8 cellular contexts compared by ENCODE assay signal in the genomic region with DNA sequence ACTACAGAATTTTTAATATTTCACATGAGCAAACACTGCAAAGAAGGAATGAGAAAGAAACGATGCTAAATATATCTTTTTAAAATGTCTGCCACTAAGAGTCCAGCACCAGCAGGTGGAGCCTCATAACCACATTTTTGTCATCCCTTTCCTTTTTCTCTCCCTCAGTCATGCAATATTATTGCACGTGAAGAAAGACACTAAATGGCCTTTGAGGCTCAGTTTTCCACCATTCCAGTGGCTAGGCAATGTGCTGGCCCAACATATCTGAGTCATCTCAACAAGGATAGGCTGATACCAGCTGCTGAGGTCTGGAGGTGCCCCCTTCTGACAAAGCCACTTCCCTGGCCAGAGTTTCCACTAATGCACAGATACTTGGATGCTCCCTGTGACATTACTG. TPM values are rescaled to one million over a fixed set of nuclear protein-coding genes. Genes with fewer than 3 reads are reported as not detected.
DNase-seq lines count a peak whose midpoint lies in the region; ATAC-seq and TF ChIP-seq lines count a peak whose summit lies in the region.

No MANE protein-coding gene starts in this region.

- no peaks in the 10 kb centered on the region for H3K27me3 ChIP-seq in PC-9 (ENCODE audit: insufficient read depth, low read depth)
- no peaks in the 10 kb centered on the region for H3K27me3 ChIP-seq in right atrium auricular region

- no TSS peak for BruUV-seq in PC-9 (replicated peaks; lab: Mats Ljungman, UMichigan)

- ATAC-seq in GM19438 (IDR thresholded peaks at IDR 0.05; ENCODE audit: low read depth, unreplicated experiment) (peak; percentile 22), GM19455 (IDR thresholded peaks at IDR 0.05; ENCODE audit: unreplicated experiment) (no peak)

- no peaks in the 10 kb centered on the region for H4K20me1 ChIP-seq in PC-9 (ENCODE audit: insufficient read depth)

- peaks cover 35% of the 10 kb centered on the region for H3K79me2 ChIP-seq in PC-9 (ENCODE audit: low read depth)

- CTCF ChIA-PET in PC-9 (lab: Charles Lee): interaction anchor here (0.6 to 1.6 kb wide), 3 partner anchors 125 to 1422 kb away, joined by 4 to 8 read pairs (median 5); no protein-coding TSS in a partner anchor

- POLR2A ChIA-PET in PC-9 (lab: Charles Lee; ENCODE audit: unreplicated experiment): interaction anchor here (0.6 kb wide), 1 partner anchor 713 kb away, joined by 3 read pairs; no protein-coding TSS in a partner anchor

- H3K4me2 ChIP-seq in PC-9: peak overlapping the region; percentile 93

- no peaks in the 10 kb centered on the region for H3K9me2 ChIP-seq in PC-9 (ENCODE audit: insufficient read depth)

- DNase-seq in DMS114 treated with DMSO at 0.1 percent for 48 hours (lab: John Stamatoyannopoulos, UW; ENCODE audit: unreplicated experiment) (peak; percentile 4), HT-29 (ENCODE audit: low spot score) (peak; percentile 56), PC-9 (peak; percentile 20 to 60), right atrium auricular region (ENCODE audit: low spot score) (no peak), smooth muscle cell of the brain vasculature (ENCODE audit: low read depth, low spot score) (peak; percentile 17)
- peak; percentile 28 for DNase-seq in activated naive CD4-positive, alpha-beta T cell treated with anti-CD3 and anti-CD28 coated beads, Interleukin-2, amount 50 U/mL, for 16 hours

- H3K9me3 ChIP-seq in PC-9 (ENCODE audit: insufficient read depth, low read depth) (no peaks in the 10 kb centered on the region), right atrium auricular region (no peaks in the 10 kb centered on the region)

- peaks cover 47% of the 10 kb centered on the region for H3K4me1 ChIP-seq in PC-9 (replicated peaks; ENCODE audit: insufficient read depth)
- H3K4me1 ChIP-seq in right atrium auricular region: peaks cover 0 to 26% of the 10 kb centered on the region in 2 donors

- 0 out of 2 replicates have a peak, but pooled peaks cover 5% of the 10 kb centered on the region for H3K36me3 ChIP-seq in PC-9 (ENCODE audit: low read depth)
- no peaks in the 10 kb centered on the region for H3K36me3 ChIP-seq in right atrium auricular region

- peak; percentile 85 for TF ChIP-seq CTCF in PC-9 (conservative IDR thresholded peaks at IDR 0.05)
- TF ChIP-seq CTCF in right atrium auricular region (IDR thresholded peaks at IDR 0.05): peak; percentile 34 to 71

- peak overlapping the region; percentile 83; the same call in 1 of the 2 replicates for H3K4me3 ChIP-seq in PC-9
- H3K4me3 ChIP-seq in right atrium auricular region: no peak overlapping the region

- no peak overlapping the region for H2AFZ ChIP-seq in PC-9

- H3K27ac ChIP-seq in PC-9 (peak overlapping the region; percentile 87), right atrium auricular region (peak overlapping the region in 1 of 2 donors; percentile 22)

- peaks cover 36% of the 10 kb centered on the region for H3F3A ChIP-seq in PC-9 (ENCODE audit: insufficient read depth, low read depth)

- intact Hi-C loops in PC-9 (cut with micrococcal nuclease; ENCODE audit: unreplicated experiment): loop anchor here (1.0 to 5.0 kb wide), 5 partner anchors 126 to 1094 kb away; no protein-coding TSS in a partner anchor

RNA-seq across cellular contexts. Expression of a gene that starts 1.8 kb away (rescaled TPM):
- total RNA-seq in HT-29 (2014; rRNA removed; shearing (Covaris generic)): 2.6 and 2.8 TPM in 2 replicates
- total RNA-seq in PC-9 (2021): 4.2 and 4.4 TPM in 2 replicates
- 1 to 10 TPM; 3.4 to 4.9 TPM for total RNA-seq in right atrium auricular region

RNA-seq across cellular contexts. Expression of a gene that starts 27.2 kb away (rescaled TPM):
- not detected in 2 replicates for total RNA-seq in HT-29 (2014; rRNA removed; shearing (Covaris generic))
- total RNA-seq in PC-9 (2021) (not detected in 2 replicates), right atrium auricular region (10 to 100 TPM in 1 of 2 donors, 1 to 10 TPM in 1; 4.2 to 10.4 TPM)
